Comparison of ENCODE assay signal across 15 cellular contexts in the genomic region with DNA sequence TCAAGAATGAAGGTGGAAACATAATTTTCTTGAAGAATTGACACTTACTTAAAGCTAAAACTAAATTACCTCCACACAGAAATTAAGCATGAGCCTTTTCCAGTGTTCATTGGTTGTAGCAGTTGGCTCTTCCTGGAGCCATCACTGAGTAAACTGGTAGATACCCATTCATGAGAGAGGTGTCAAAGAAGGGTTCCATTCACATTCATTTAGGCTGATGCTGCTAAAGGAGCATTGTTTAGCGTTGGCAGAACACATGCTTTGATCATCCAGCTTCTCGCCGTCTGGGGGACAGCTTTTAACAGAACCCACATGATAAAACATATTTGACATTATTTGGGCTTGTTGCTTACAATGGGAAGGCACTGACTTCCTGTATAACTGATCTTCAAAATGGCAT.
"Had no signal": no experiment of that assay in that cellular context is flagged by ENCODE, and none has a peak within 500 bp of the region (broad histone marks: within the 10 kb centered on the region; RNA-seq: fewer than 3 reads in every experiment).

No MANE protein-coding gene starts in this region.

- H3K4me3 ChIP-seq: lung, smooth muscle cell, tibial nerve had no signal

- H3K27me3 ChIP-seq: tibial nerve had no signal

- H3K4me2 ChIP-seq: smooth muscle cell had no signal

- H3K27me3 Mint-ChIP-seq: activated naive CD8-positive, alpha-beta T cell treated with anti-CD3 and anti-CD28 coated beads, Interleukin-2, amount 10 ng/mL, durations not matched to agents 7 days and 5 days; progenitor cell of endocrine pancreas had no signal

- H3K4me3 Mint-ChIP-seq: activated naive CD8-positive, alpha-beta T cell treated with anti-CD3 and anti-CD28 coated beads, Interleukin-2, amount 10 ng/mL, durations not matched to agents 7 days and 5 days; endodermal cell; stimulated activated effector memory CD8-positive, alpha-beta T cell treated with anti-CD3 and anti-CD28 coated beads, Interleukin-12 subunit alpha, Interleukin-12 subunit beta, amount 100 ng/mL, for 72 hours had no signal

- H3K9me3 ChIP-seq: tibial nerve had no signal

- ATAC-seq: left colon; right cardiac atrium; stimulated activated effector memory CD8-positive, alpha-beta T cell treated with anti-CD3 and anti-CD28 coated beads, Interleukin-12 subunit alpha, Interleukin-12 subunit beta, amount 100 ng/mL, for 72 hours had no signal

- H3K27ac Mint-ChIP-seq: activated naive CD8-positive, alpha-beta T cell treated with anti-CD3 and anti-CD28 coated beads, Interleukin-2, amount 10 ng/mL, durations not matched to agents 7 days and 5 days; progenitor cell of endocrine pancreas had no signal

- H3K27ac ChIP-seq: tibial nerve had no signal

- DNase-seq: activated CD4-positive, alpha-beta T cell treated with anti-CD3 and anti-CD28 coated beads, Interleukin-2, amount 50 U/mL, for 48 hours; activated CD8-positive, alpha-beta memory T cell treated with anti-CD3 and anti-CD28 coated beads, Interleukin-2, amount 50 U/mL, for 48 hours; activated effector memory CD4-positive, alpha-beta T cell treated with Interleukin-2 at 50 U/mL for 16 hours; activated naive CD8-positive, alpha-beta T cell treated with anti-CD3 and anti-CD28 coated beads, Interleukin-2, amount 10 ng/mL, durations not matched to agents 7 days and 5 days; aorta; endodermal cell; glutamatergic neuron; left colon; midbrain; right cardiac atrium had no signal

- H3K9me3 Mint-ChIP-seq: activated naive CD8-positive, alpha-beta T cell treated with anti-CD3 and anti-CD28 coated beads, Interleukin-2, amount 10 ng/mL, durations not matched to agents 7 days and 5 days; endodermal cell; stimulated activated effector memory CD8-positive, alpha-beta T cell treated with anti-CD3 and anti-CD28 coated beads, Interleukin-12 subunit alpha, Interleukin-12 subunit beta, amount 100 ng/mL, for 72 hours had no signal
